7 cellular contexts compared by ENCODE assay signal in the genomic region with DNA sequence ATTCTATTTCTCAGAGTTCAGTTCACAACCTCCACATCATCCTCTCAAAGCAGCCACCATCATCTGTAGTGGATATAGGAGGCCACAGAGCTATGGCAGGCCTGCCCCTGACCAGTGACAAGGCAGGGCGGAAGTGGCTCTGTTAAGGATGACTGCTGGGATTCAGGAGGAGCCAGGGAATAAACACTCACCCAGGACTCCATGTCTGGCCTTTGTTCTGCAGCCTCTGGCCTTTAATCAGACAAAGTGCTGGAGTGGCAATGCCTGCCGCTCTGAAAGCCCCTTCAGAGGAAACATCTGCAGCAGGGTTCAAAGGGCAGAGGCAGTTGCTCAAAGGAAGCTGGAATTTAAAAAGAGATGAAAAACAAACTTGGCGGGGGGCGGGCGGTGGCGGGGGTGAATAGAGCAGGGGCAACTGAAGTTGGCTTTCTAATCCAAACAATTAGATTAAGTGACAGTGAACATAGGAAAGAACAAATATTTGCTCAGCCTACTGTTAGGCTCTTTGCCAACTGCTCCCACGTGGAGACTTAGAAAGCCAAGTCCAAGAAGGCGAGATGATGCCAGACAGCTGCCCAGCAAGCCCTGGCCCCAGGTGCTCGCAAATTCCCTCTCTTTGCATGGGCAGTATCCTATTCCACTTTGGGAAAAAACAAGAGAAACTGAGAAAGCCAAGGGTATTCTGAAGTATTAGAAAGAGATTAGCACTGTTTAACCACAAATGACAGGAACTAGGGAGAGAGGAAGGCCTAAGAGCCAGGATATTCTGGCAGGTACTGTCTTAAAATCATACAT.
DNase-seq lines count a peak whose midpoint lies in the region; ATAC-seq and TF ChIP-seq lines count a peak whose summit lies in the region.

No MANE protein-coding gene starts in this region.

- H3K27me3 ChIP-seq in HL-60 (ENCODE audit: insufficient read depth, poor library complexity, severe bottlenecking) (no peaks in the 10 kb centered on the region), duodenal mucosa (ENCODE audit: control insufficient read depth in 1 of 2, insufficient read depth in 2 of 2, low read length in 2 of 2) (no peaks in the 10 kb centered on the region)

- no peak overlapping the region for H3K9ac ChIP-seq in duodenal mucosa (ENCODE audit: low read depth in 1 of 2, low read length in 2 of 2)

- DNase-seq in HL-60 (ENCODE audit: low read depth in 1 of 2, low spot score in 1 of 2) (no peak), NCI-H524 treated with DMSO at 0.1 percent for 48 hours (lab: John Stamatoyannopoulos, UW) (peak; percentile 4), smooth muscle cell of the brain vasculature (ENCODE audit: low read depth, low spot score) (peak; percentile 32)

- H3K36me3 ChIP-seq in duodenal mucosa (ENCODE audit: control insufficient read depth in 1 of 2, insufficient read depth in 2 of 2, low read length in 2 of 2), result no peaks in the 10 kb centered on the region

- no peak overlapping the region for H3K4me3 ChIP-seq in HL-60 (replicated peaks; ENCODE audit: insufficient read depth, low read length)
- H3K4me3 ChIP-seq in duodenal mucosa (ENCODE audit: low read depth in 1 of 2, low read length in 2 of 2), result no peak overlapping the region

- peaks cover 30 to 40% of the 10 kb centered on the region in 2 donors for H3K4me1 ChIP-seq in duodenal mucosa (ENCODE audit: control insufficient read depth in 1 of 2, insufficient read depth in 2 of 2, low read length in 2 of 2)

- H3K9me3 ChIP-seq in duodenal mucosa (ENCODE audit: control insufficient read depth in 1 of 2, low read length in 2 of 2), result no peaks in the 10 kb centered on the region

- no peak for TF ChIP-seq CTCF in HL-60 (IDR thresholded peaks at IDR 0.05; ENCODE audit: insufficient read depth, low read length)

- peak overlapping the region; percentile 82 for H3K27ac ChIP-seq in HL-60 (replicated peaks)
- peak overlapping the region; percentile 69 for H3K27ac ChIP-seq in duodenal mucosa (ENCODE audit: low read depth, low read length)

- no peak for ATAC-seq in HG02678 (IDR thresholded peaks at IDR 0.05; ENCODE audit: unreplicated experiment)
- ATAC-seq in GM19467 (IDR thresholded peaks at IDR 0.05; ENCODE audit: unreplicated experiment), result no peak
- ATAC-seq in HG03460 (IDR thresholded peaks at IDR 0.05; ENCODE audit: unreplicated experiment), result no peak

Comparison
In these comparisons a context has a peak if more than half of its experiments do, and no peak if none do; other contexts are left out.
1. DNase-seq: peak in NCI-H524 treated with DMSO at 0.1 percent for 48 hours (single experiment) and smooth muscle cell of the brain vasculature (single experiment); none in HL-60 (0 of 2).